14 cellular contexts compared by ENCODE assay signal in genomic region chr19:40584007-40584406, GRCh38. TPM values are rescaled to one million over a fixed set of nuclear protein-coding genes. Genes with fewer than 3 reads are reported as not detected.
A peak's percentile ranks its signal among the peaks of the same experiment; 100 is the strongest.
DNase-seq lines count a peak whose midpoint lies in the region; ATAC-seq and TF ChIP-seq lines count a peak whose summit lies in the region.
"Had no signal": no experiment of that assay in that cellular context is flagged by ENCODE, and none has a peak within 500 bp of the region (broad histone marks: within the 10 kb centered on the region; RNA-seq: fewer than 3 reads in every experiment).

No MANE protein-coding gene starts in this region.

- no peaks in the 10 kb centered on the region for H3K9me3 Mint-ChIP-seq in neural crest cell
- H3K9me3 Mint-ChIP-seq: activated CD4-positive, alpha-beta memory T cell treated with anti-CD3 and anti-CD28 coated beads, Interleukin-2, amount 10 ng/mL, durations not matched to agents 7 days and 5 days; naive thymus-derived CD8-positive, alpha-beta T cell had no signal

- H3K4me1 Mint-ChIP-seq in neural crest cell = peaks cover 29% of the 10 kb centered on the region

- H3K4me3 ChIP-seq in brain microvascular endothelial cell (ENCODE audit: low read depth, low read length) (no peak overlapping the region), gastroesophageal sphincter (no peak overlapping the region)
- H3K4me3 ChIP-seq: adrenal gland had no signal

- H3K36me3 ChIP-seq in brain microvascular endothelial cell (replicated peaks) = peaks cover 14% of the 10 kb centered on the region
- peaks cover 0 to 92% of the 10 kb centered on the region in 2 donors for H3K36me3 ChIP-seq in gastroesophageal sphincter

- WGBS in gastroesophageal sphincter (ENCODE audit: low coverage in 1 of 2), 2 donors = 87 to 100% methylated on average over 1 to 5 of the region's 5 CpGs

- H3K27me3 Mint-ChIP-seq in neural crest cell (ENCODE audit: low read depth) = no peaks in the 10 kb centered on the region
- H3K27me3 Mint-ChIP-seq: activated CD4-positive, alpha-beta memory T cell treated with anti-CD3 and anti-CD28 coated beads, Interleukin-2, amount 10 ng/mL, durations not matched to agents 7 days and 5 days; naive thymus-derived CD8-positive, alpha-beta T cell had no signal

- H3K27me3 ChIP-seq in brain microvascular endothelial cell (replicated peaks) = no peaks in the 10 kb centered on the region
- no peaks in the 10 kb centered on the region for H3K27me3 ChIP-seq in gastroesophageal sphincter
- H3K27me3 ChIP-seq: adrenal gland had no signal

- no peak overlapping the region for H3K27ac ChIP-seq in brain microvascular endothelial cell
- H3K27ac ChIP-seq in gastroesophageal sphincter = no peak overlapping the region
- H3K27ac ChIP-seq: adrenal gland had no signal

- in situ Hi-C loops in brain microvascular endothelial cell (cut with HindIII; ENCODE audit: low pct_ligation_motif_present, low sequenced_read_pairs) = no loop called here

- H3K4me3 Mint-ChIP-seq in neural crest cell = peak overlapping the region; percentile 55
- H3K4me3 Mint-ChIP-seq: activated CD4-positive, alpha-beta memory T cell treated with anti-CD3 and anti-CD28 coated beads, Interleukin-2, amount 10 ng/mL, durations not matched to agents 7 days and 5 days; naive thymus-derived CD8-positive, alpha-beta T cell had no signal

- no peak overlapping the region for H3K27ac Mint-ChIP-seq in neural crest cell (ENCODE audit: unreplicated experiment)
- H3K27ac Mint-ChIP-seq: activated CD4-positive, alpha-beta memory T cell treated with anti-CD3 and anti-CD28 coated beads, Interleukin-2, amount 10 ng/mL, durations not matched to agents 7 days and 5 days had no signal

- TF ChIP-seq EP300 in gastroesophageal sphincter (IDR thresholded peaks at IDR 0.05) = no peak

- no peak for ATAC-seq in gastroesophageal sphincter
- ATAC-seq: naive thymus-derived CD8-positive, alpha-beta T cell had no signal

- TF ChIP-seq POLR2A in gastroesophageal sphincter (IDR thresholded peaks at IDR 0.05) = no peak

- peak; percentile 68 for TF ChIP-seq CTCF in brain microvascular endothelial cell (IDR thresholded peaks at IDR 0.05; ENCODE audit: low read depth, low read length, missing control alignments)
- TF ChIP-seq CTCF in neural crest cell (conservative IDR thresholded peaks at IDR 0.05) = peak; percentile 48
- no peak for TF ChIP-seq CTCF in gastroesophageal sphincter (IDR thresholded peaks at IDR 0.05)

- H3K36me3 Mint-ChIP-seq in neural crest cell (ENCODE audit: low read depth) = peaks cover 9% of the 10 kb centered on the region

- DNase-seq in DMS 273 (lab: John Stamatoyannopoulos, UW; ENCODE audit: unreplicated experiment) (peak; percentile 39), DMS 273 treated with DMSO at 0.1 percent for 48 hours (lab: John Stamatoyannopoulos, UW) (no peak), HT-29 (ENCODE audit: low spot score) (peak; percentile 65), brain microvascular endothelial cell (peak; percentile 31), neural crest cell (ENCODE audit: low read depth, low spot score) (no peak), superior temporal gyrus (ENCODE audit: extremely low spot score) (no peak)
- DNase-seq in activated CD8-positive, alpha-beta memory T cell treated with anti-CD3 and anti-CD28 coated beads for 24 hours = no peak
- DNase-seq: 8988T; activated CD4-positive, alpha-beta memory T cell treated with anti-CD3 and anti-CD28 coated beads, Interleukin-2, amount 10 ng/mL, durations not matched to agents 7 days and 5 days; adrenal gland; GF-D8; NCI-H526 had no signal

- no peaks in the 10 kb centered on the region for H3K9me3 ChIP-seq in gastroesophageal sphincter
- H3K9me3 ChIP-seq: adrenal gland had no signal

- H3K4me1 ChIP-seq in gastroesophageal sphincter = no peaks in the 10 kb centered on the region
- H3K4me1 ChIP-seq: adrenal gland had no signal

RNA-seq across cellular contexts. Expression of gene SHKBP1, which starts 7.3 kb away (rescaled TPM):
- total RNA-seq in HT-29 (2014; rRNA removed; shearing (Covaris generic)) = 128 and 142 TPM in 2 replicates
- total RNA-seq in neural crest cell (72.0 and 76.3 TPM in 2 replicates), gastroesophageal sphincter (10 to 100 TPM; 30.3 to 50.1 (median 37.7) TPM)

RNA-seq across cellular contexts. Expression of gene LTBP4, which starts 17.2 kb away (rescaled TPM):
- 42.1 and 56.7 TPM in 2 replicates for total RNA-seq in HT-29 (2014; rRNA removed; shearing (Covaris generic))
- total RNA-seq in neural crest cell (125 TPM in 2 replicates), gastroesophageal sphincter (100 to 1,000 TPM; 199 to 369 (median 320) TPM)

Comparison
In these comparisons a context has a peak if more than half of its experiments do, and no peak if none do; other contexts are left out.
1. DNase-seq: peak in DMS 273 (single experiment), HT-29 (single experiment) and brain microvascular endothelial cell (single experiment); none in DMS 273 treated with DMSO at 0.1 percent for 48 hours (single experiment), neural crest cell (single experiment), activated CD8-positive, alpha-beta memory T cell treated with anti-CD3 and anti-CD28 coated beads for 24 hours (single experiment) and superior temporal gyrus (single experiment).
2. CTCF ChIP-seq: peak in brain microvascular endothelial cell (single experiment) and neural crest cell (single experiment); none in gastroesophageal sphincter (0 of 4).